In the genomic region with DNA sequence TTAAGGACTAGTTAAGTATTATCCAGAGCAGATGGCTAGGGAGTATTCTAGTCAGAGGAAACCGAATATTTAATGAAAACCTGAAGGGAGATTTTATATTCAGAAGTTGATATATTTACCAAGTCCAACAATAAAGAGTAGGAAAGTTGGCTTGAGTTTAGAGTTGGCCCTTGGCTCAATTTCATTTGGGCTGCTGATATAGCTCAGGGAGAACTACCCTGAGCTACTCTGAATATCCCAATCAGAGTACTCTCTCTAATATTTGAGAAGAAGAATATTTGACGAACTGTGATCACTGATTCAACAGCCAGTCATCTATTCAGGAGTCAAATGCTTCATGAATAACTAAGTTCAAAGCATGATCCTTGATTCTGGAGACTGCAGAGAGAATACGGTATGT, we compare ENCODE assay signal across 35 cellular contexts. TPM values are rescaled to one million over a fixed set of nuclear protein-coding genes. Genes with fewer than 3 reads are reported as not detected.
DNase-seq lines count a peak whose midpoint lies in the region; ATAC-seq and TF ChIP-seq lines count a peak whose summit lies in the region.
"Had no signal": no experiment of that assay in that cellular context is flagged by ENCODE, and none has a peak within 500 bp of the region (broad histone marks: within the 10 kb centered on the region; RNA-seq: fewer than 3 reads in every experiment).

No MANE protein-coding gene starts in this region.

- peaks cover 0 to 22% (median 11%) of the 10 kb centered on the region in 5 donors for H3K36me3 Mint-ChIP-seq in naive thymus-derived CD4-positive, alpha-beta T cell
- H3K36me3 Mint-ChIP-seq in activated CD4-positive, alpha-beta memory T cell treated with anti-CD3 and anti-CD28 coated beads, Interleukin-2, amount 10 ng/mL, durations not matched to agents 7 days and 5 days (ENCODE audit: low read depth), result peaks cover 16% of the 10 kb centered on the region

- intact Hi-C loops in Right ventricle myocardium superior (cut with DNase I) (no loop called here), left ventricle myocardium superior (cut with micrococcal nuclease) (no loop called here), heart right ventricle (cut with DNase I) (no loop called here)
- intact Hi-C loops in naive thymus-derived CD4-positive, alpha-beta T cell (cut with micrococcal nuclease), result no loop called here

- H3K27me3 ChIP-seq in right atrium auricular region (no peaks in the 10 kb centered on the region), heart right ventricle (no peaks in the 10 kb centered on the region)
- no peaks in the 10 kb centered on the region for H3K27me3 ChIP-seq in naive thymus-derived CD4-positive, alpha-beta T cell (ENCODE audit: control insufficient read depth in 2 of 2, insufficient read depth in 2 of 2, low read length in 2 of 2)
- H3K27me3 ChIP-seq: BE2C; BLaER1; BLaER1 treated with 17β-estradiol and CSF1 and Interleukin-3, amounts not matched to agents 10 nM and 100 nM had no signal

- H3K27me3 Mint-ChIP-seq in naive thymus-derived CD4-positive, alpha-beta T cell, result no peaks in the 10 kb centered on the region
- no peaks in the 10 kb centered on the region for H3K27me3 Mint-ChIP-seq in activated CD4-positive, alpha-beta memory T cell treated with anti-CD3 and anti-CD28 coated beads, Interleukin-2, amount 10 ng/mL, durations not matched to agents 7 days and 5 days
- H3K27me3 Mint-ChIP-seq: B cell; CD4-positive, alpha-beta memory T cell; CD4-positive, alpha-beta T cell; CD4-positive, CD25-positive, alpha-beta regulatory T cell; CD8-positive, alpha-beta memory T cell had no signal

- DNase-seq in Right ventricle myocardium superior (no peak), right atrium auricular region (ENCODE audit: low spot score) (no peak), left ventricle myocardium superior (no peak), heart right ventricle (no peak), kidney tubule cell (ENCODE audit: low spot score) (peak; percentile 12), left lobe of liver (ENCODE audit: low spot score) (no peak)
- DNase-seq in naive thymus-derived CD4-positive, alpha-beta T cell, result no peak
- no peak for DNase-seq in activated CD4-positive, alpha-beta memory T cell treated with anti-CD3 and anti-CD28 coated beads, Interleukin-2, amount 10 ng/mL, durations not matched to agents 7 days and 5 days
- DNase-seq: 8988T; ACHN; AML-193; BE2C; C1 segment of cervical spinal cord; Caco-2; Calu3; CD4-positive, alpha-beta memory T cell; CD4-positive, alpha-beta T cell; CD4-positive, CD25-positive, alpha-beta regulatory T cell; CD8-positive, alpha-beta memory T cell; CD8-positive, alpha-beta T cell; COR-L47; DMS 273 treated with DMSO at 0.1 percent for 48 hours; DMS153; DMS53; DMS79; DMS79 treated with DMSO at 0.1 percent for 48 hours; DND-41; EL had no signal

- H3K9me3 Mint-ChIP-seq in naive thymus-derived CD4-positive, alpha-beta T cell, result no peaks in the 10 kb centered on the region
- H3K9me3 Mint-ChIP-seq in activated CD4-positive, alpha-beta memory T cell treated with anti-CD3 and anti-CD28 coated beads, Interleukin-2, amount 10 ng/mL, durations not matched to agents 7 days and 5 days, result no peaks in the 10 kb centered on the region
- H3K9me3 Mint-ChIP-seq: CD4-positive, alpha-beta T cell; CD4-positive, CD25-positive, alpha-beta regulatory T cell; CD8-positive, alpha-beta memory T cell; CD8-positive, alpha-beta T cell had no signal

- no peak overlapping the region for H3K27ac Mint-ChIP-seq in naive thymus-derived CD4-positive, alpha-beta T cell
- H3K27ac Mint-ChIP-seq in activated CD4-positive, alpha-beta memory T cell treated with anti-CD3 and anti-CD28 coated beads, Interleukin-2, amount 10 ng/mL, durations not matched to agents 7 days and 5 days, result no peak overlapping the region
- H3K27ac Mint-ChIP-seq: B cell; CD14-positive monocyte; CD4-positive, alpha-beta memory T cell; CD4-positive, alpha-beta T cell; CD4-positive, CD25-positive, alpha-beta regulatory T cell; CD8-positive, alpha-beta memory T cell; CD8-positive, alpha-beta T cell had no signal

- CTCF ChIA-PET in naive thymus-derived CD4-positive, alpha-beta T cell (lab: Charles Lee), result no interaction called here
- CTCF ChIA-PET in activated CD4-positive, alpha-beta memory T cell treated with anti-CD3 and anti-CD28 coated beads, Interleukin-2, amount 10 ng/mL, durations not matched to agents 7 days and 5 days (lab: Charles Lee), result no interaction called here

- H3K27ac ChIP-seq in right atrium auricular region (no peak overlapping the region), heart right ventricle (no peak overlapping the region)
- no peak overlapping the region for H3K27ac ChIP-seq in naive thymus-derived CD4-positive, alpha-beta T cell (ENCODE audit: low read depth, low read length)
- H3K27ac ChIP-seq: 22Rv1; A549; BLaER1; BLaER1 treated with 17β-estradiol and CSF1 and Interleukin-3, amounts not matched to agents 10 nM and 100 nM; C4-2B had no signal

- H3K4me1 ChIP-seq in right atrium auricular region (peaks cover 0 to 33% of the 10 kb centered on the region in 2 donors), heart right ventricle (peaks cover 2 to 58% (median 27%) of the 10 kb centered on the region in 9 donors)
- no peaks in the 10 kb centered on the region for H3K4me1 ChIP-seq in naive thymus-derived CD4-positive, alpha-beta T cell (ENCODE audit: control insufficient read depth in 2 of 2, insufficient read depth in 2 of 2, low read length in 2 of 2)
- H3K4me1 ChIP-seq: BE2C, BLaER1, Caco-2 had no signal

- ATAC-seq in Right ventricle myocardium superior (ENCODE audit: poor library complexity) (peak; percentile 60), left ventricle myocardium superior (peak; percentile 58), heart right ventricle (no peak), left lobe of liver (peak; percentile 50)
- ATAC-seq in naive thymus-derived CD4-positive, alpha-beta T cell, result no peak
- ATAC-seq: A549; CD8-positive, alpha-beta T cell had no signal

- POLR2A ChIA-PET in naive thymus-derived CD4-positive, alpha-beta T cell (lab: Charles Lee), result no interaction called here
- POLR2A ChIA-PET in activated CD4-positive, alpha-beta memory T cell treated with anti-CD3 and anti-CD28 coated beads, Interleukin-2, amount 10 ng/mL, durations not matched to agents 7 days and 5 days (lab: Charles Lee), result no interaction called here

- H3K4me3 ChIP-seq in right atrium auricular region (no peak overlapping the region), heart right ventricle (no peak overlapping the region)
- H3K4me3 ChIP-seq in naive thymus-derived CD4-positive, alpha-beta T cell (ENCODE audit: low read length), result no peak overlapping the region
- H3K4me3 ChIP-seq: A549; BLaER1; BLaER1 treated with 17β-estradiol and CSF1 and Interleukin-3, amounts not matched to agents 10 nM and 100 nM had no signal

- H3K4me3 Mint-ChIP-seq in naive thymus-derived CD4-positive, alpha-beta T cell, result no peak overlapping the region
- H3K4me3 Mint-ChIP-seq in activated CD4-positive, alpha-beta memory T cell treated with anti-CD3 and anti-CD28 coated beads, Interleukin-2, amount 10 ng/mL, durations not matched to agents 7 days and 5 days, result no peak overlapping the region
- H3K4me3 Mint-ChIP-seq: B cell; CD14-positive monocyte; CD4-positive, alpha-beta memory T cell; CD4-positive, alpha-beta T cell; CD4-positive, CD25-positive, alpha-beta regulatory T cell; CD8-positive, alpha-beta memory T cell; CD8-positive, alpha-beta T cell had no signal

- H3K9me3 ChIP-seq in right atrium auricular region (no peaks in the 10 kb centered on the region), heart right ventricle (no peaks in the 10 kb centered on the region)
- no peaks in the 10 kb centered on the region for H3K9me3 ChIP-seq in naive thymus-derived CD4-positive, alpha-beta T cell (ENCODE audit: control insufficient read depth in 2 of 3, low read length in 3 of 3)
- H3K9me3 ChIP-seq: A549, BE2C, Caco-2 had no signal

- WGBS in heart right ventricle, 2 donors, result 92% methylated on average over 3 of the region's 3 CpGs

- TF ChIP-seq CTCF in right atrium auricular region (IDR thresholded peaks at IDR 0.05) (no peak), heart right ventricle (IDR thresholded peaks at IDR 0.05) (no peak)

- H3K36me3 ChIP-seq in right atrium auricular region (no peaks in the 10 kb centered on the region), heart right ventricle (no peaks in the 10 kb centered on the region)
- H3K36me3 ChIP-seq in naive thymus-derived CD4-positive, alpha-beta T cell (ENCODE audit: control insufficient read depth in 2 of 3, insufficient read depth in 3 of 3, low read length in 3 of 3), result no peaks in the 10 kb centered on the region

- H3K4me1 Mint-ChIP-seq in naive thymus-derived CD4-positive, alpha-beta T cell, result peaks cover 0 to 26% (median 13%) of the 10 kb centered on the region in 7 donors
- no peaks in the 10 kb centered on the region for H3K4me1 Mint-ChIP-seq in activated CD4-positive, alpha-beta memory T cell treated with anti-CD3 and anti-CD28 coated beads, Interleukin-2, amount 10 ng/mL, durations not matched to agents 7 days and 5 days

RNA-seq across cellular contexts. Expression of a gene that starts 34.5 kb away (rescaled TPM):
- total RNA-seq in Right ventricle myocardium superior (114 TPM), right atrium auricular region (100 to 1,000 TPM; 113 to 114 TPM), left ventricle myocardium superior (119 TPM), heart right ventricle (100 to 1,000 TPM; 111 to 164 (median 147) TPM), left lobe of liver (102 TPM)
- polyA plus RNA-seq in heart right ventricle, result 100 to 1,000 TPM in 1 of 2 donors, 10 to 100 TPM in 1; 66.6 to 171 TPM
- 100 to 1,000 TPM in 1 of 5 experiments, 10 to 100 TPM in 4; 71.3 to 137 (median 89.3) TPM for total RNA-seq in naive thymus-derived CD4-positive, alpha-beta T cell
- polyA plus RNA-seq in naive thymus-derived CD4-positive, alpha-beta T cell, result 100 to 1,000 TPM; 130 to 141 TPM
- 100 to 1,000 TPM; 168 to 178 TPM for total RNA-seq in activated CD4-positive, alpha-beta memory T cell treated with anti-CD3 and anti-CD28 coated beads, Interleukin-2, amount 10 ng/mL, durations not matched to agents 7 days and 5 days

Comparison
In these comparisons a context has a peak if more than half of its experiments do, and no peak if none do; other contexts are left out.
1. ATAC-seq: peak in Right ventricle myocardium superior (single experiment), left ventricle myocardium superior (single experiment) and left lobe of liver (single experiment); none in heart right ventricle (0 of 8) and naive thymus-derived CD4-positive, alpha-beta T cell (single experiment).